24 cellular contexts compared by ENCODE assay signal in the genomic region with DNA sequence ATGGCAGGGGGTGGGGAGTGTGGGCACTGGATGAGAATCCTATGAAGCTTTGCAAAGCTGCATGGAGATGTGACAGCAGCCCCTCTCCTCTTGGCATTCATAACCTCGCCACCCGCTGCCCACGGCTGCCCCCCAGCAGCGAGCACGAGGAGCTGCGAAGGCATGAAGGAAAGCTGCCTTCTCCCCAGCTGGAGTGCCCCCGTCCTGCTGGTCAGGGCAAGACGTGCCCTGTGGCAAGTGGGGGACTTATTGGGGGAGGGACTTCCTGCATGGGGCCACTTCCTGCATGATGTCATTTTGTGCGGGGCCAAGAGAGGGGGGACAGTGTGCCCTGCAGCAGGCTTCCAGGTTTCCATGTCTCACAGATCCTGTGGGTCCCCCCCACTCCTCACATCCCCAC.
DNase-seq lines count a peak whose midpoint lies in the region; ATAC-seq and TF ChIP-seq lines count a peak whose summit lies in the region.
"Had no signal": no experiment of that assay in that cellular context is flagged by ENCODE, and none has a peak within 500 bp of the region (broad histone marks: within the 10 kb centered on the region; RNA-seq: fewer than 3 reads in every experiment).

No MANE protein-coding gene starts in this region.

- H3K36me3 Mint-ChIP-seq in GM23338 (ENCODE audit: low read depth) (no peaks in the 10 kb centered on the region; the same call in 2 of the 3 replicates), T-helper 17 cell (ENCODE audit: low read depth) (no peaks in the 10 kb centered on the region)
- H3K36me3 Mint-ChIP-seq: activated naive CD8-positive, alpha-beta T cell treated with anti-CD3 and anti-CD28 coated beads, Interleukin-2, amount 10 ng/mL, durations not matched to agents 7 days and 5 days; natural killer cell had no signal

- DNase-seq in GM23338 (ENCODE audit: low spot score) (no peak), RPMI7951 (ENCODE audit: low read depth) (peak; percentile 51), left kidney (ENCODE audit: low read depth, low spot score) (peak; percentile 43), sigmoid colon (peak; percentile 24), T-helper 17 cell (no peak), NCI-H748 treated with DMSO at 0.1 percent for 48 hours (lab: John Stamatoyannopoulos, UW) (no peak)
- DNase-seq: activated CD4-positive, alpha-beta T cell treated with anti-CD3 and anti-CD28 coated beads, Interleukin-2, amount 10 ng/mL, durations not matched to agents 7 days and 5 days; activated naive CD8-positive, alpha-beta T cell treated with anti-CD3 and anti-CD28 coated beads, Interleukin-2, amount 10 ng/mL, durations not matched to agents 7 days and 5 days; CD4-positive, alpha-beta T cell; DMS 273 treated with DMSO at 0.1 percent for 48 hours; effector memory CD8-positive, alpha-beta T cell; gastrocnemius medialis; GDM1; mammary epithelial cell; natural killer cell; NCI-H2107; NCI-H446 treated with DMSO at 0.1 percent for 48 hours; NK-92 treated with Interleukin-12 subunit alpha and Interleukin-12 subunit beta, amount 100 ng/mL, for 24 hours; SIG-M5 had no signal

- no peaks in the 10 kb centered on the region for H3K27me3 ChIP-seq in GM23338 (ENCODE audit: insufficient read depth)
- H3K27me3 ChIP-seq in sigmoid colon, result no peaks in the 10 kb centered on the region
- H3K27me3 ChIP-seq: esophagus muscularis mucosa had no signal

- H3K4me1 ChIP-seq in GM23338 (ENCODE audit: insufficient read depth) (no peaks in the 10 kb centered on the region; the same call in 1 of the 2 replicates), sigmoid colon (peaks cover 0 to 31% (median 30%) of the 10 kb centered on the region in 4 donors)
- H3K4me1 ChIP-seq: parathyroid adenoma had no signal

- H3K9me3 ChIP-seq in sigmoid colon (no peaks in the 10 kb centered on the region), T-helper 17 cell (ENCODE audit: control insufficient read depth, low read length, poor library complexity, severe bottlenecking) (no peaks in the 10 kb centered on the region)
- H3K9me3 ChIP-seq: esophagus muscularis mucosa, gastrocnemius medialis had no signal

- TF ChIP-seq CTCF in GM23338 (conservative IDR thresholded peaks at IDR 0.05; ENCODE audit: low read depth in 2 of 2), result 0 out of 4 replicates have a peak, but pooled peaks of 1 of the 2 experiments have one; percentile 7
- TF ChIP-seq CTCF in sigmoid colon (IDR thresholded peaks at IDR 0.05), result no peak

- H3K27ac Mint-ChIP-seq in GM23338, result no peak overlapping the region
- H3K27ac Mint-ChIP-seq in T-helper 17 cell, result no peak overlapping the region
- H3K27ac Mint-ChIP-seq: activated CD4-positive, alpha-beta T cell treated with anti-CD3 and anti-CD28 coated beads, Interleukin-2, amount 10 ng/mL, durations not matched to agents 7 days and 5 days; activated naive CD8-positive, alpha-beta T cell treated with anti-CD3 and anti-CD28 coated beads, Interleukin-2, amount 10 ng/mL, durations not matched to agents 7 days and 5 days; CD4-positive, alpha-beta T cell; effector memory CD8-positive, alpha-beta T cell; natural killer cell; T-helper 1 cell treated with Interleukin-12 subunit alpha and Interleukin-12 subunit beta and Interleukin-4 antibody, amounts not matched to agents 30 μg/mL and 1 μg/mL, for 36 hours had no signal

- H3K36me3 ChIP-seq in GM23338 (ENCODE audit: insufficient read depth), result no peaks in the 10 kb centered on the region
- no peaks in the 10 kb centered on the region for H3K36me3 ChIP-seq in sigmoid colon
- H3K36me3 ChIP-seq: esophagus muscularis mucosa, gastrocnemius medialis had no signal

- peaks cover 25% of the 10 kb centered on the region for H3K4me1 Mint-ChIP-seq in GM23338
- H3K4me1 Mint-ChIP-seq in T-helper 17 cell, result no peaks in the 10 kb centered on the region
- H3K4me1 Mint-ChIP-seq: activated CD4-positive, alpha-beta T cell treated with anti-CD3 and anti-CD28 coated beads, Interleukin-2, amount 10 ng/mL, durations not matched to agents 7 days and 5 days had no signal

- 71 to 76% methylated on average over 9 of the region's 9 CpGs for WGBS in sigmoid colon, 2 donors

- H3K27me3 Mint-ChIP-seq in GM23338 (ENCODE audit: insufficient read depth, low read depth, poor library complexity) (peaks cover 7% of the 10 kb centered on the region), T-helper 17 cell (peaks cover 37% of the 10 kb centered on the region)

- no peak overlapping the region for H3K4me2 ChIP-seq in GM23338

- no peak for TF ChIP-seq POLR2A in sigmoid colon (IDR thresholded peaks at IDR 0.05)

- H3K9me3 Mint-ChIP-seq in GM23338, result no peaks in the 10 kb centered on the region
- H3K9me3 Mint-ChIP-seq: activated CD4-positive, alpha-beta T cell treated with anti-CD3 and anti-CD28 coated beads, Interleukin-2, amount 10 ng/mL, durations not matched to agents 7 days and 5 days; activated naive CD8-positive, alpha-beta T cell treated with anti-CD3 and anti-CD28 coated beads, Interleukin-2, amount 10 ng/mL, durations not matched to agents 7 days and 5 days; CD4-positive, alpha-beta T cell; effector memory CD8-positive, alpha-beta T cell; natural killer cell; T-helper 1 cell treated with Interleukin-12 subunit alpha and Interleukin-12 subunit beta and Interleukin-4 antibody, amounts not matched to agents 30 μg/mL and 1 μg/mL, for 36 hours had no signal

- no peak; the same call in 2 of the 3 replicates for ATAC-seq in GM23338
- no peak for ATAC-seq in T-helper 17 cell
- ATAC-seq in GM21825 (IDR thresholded peaks at IDR 0.05; ENCODE audit: unreplicated experiment), result no peak
- ATAC-seq in GM18907 (IDR thresholded peaks at IDR 0.05; ENCODE audit: unreplicated experiment), result no peak
- ATAC-seq: effector memory CD8-positive, alpha-beta T cell; gastrocnemius medialis; natural killer cell had no signal

- H4K20me1 ChIP-seq in GM23338 (replicated peaks; ENCODE audit: insufficient read depth), result no peaks in the 10 kb centered on the region

- H2AFZ ChIP-seq in GM23338, result peak overlapping the region; percentile 11; the same call in 1 of the 2 replicates
- H2AFZ ChIP-seq: parathyroid adenoma had no signal

- no peaks in the 10 kb centered on the region for H3F3A ChIP-seq in GM23338 (replicated peaks; ENCODE audit: low read depth)

- H3K4me3 ChIP-seq in GM23338, result no peak overlapping the region
- H3K4me3 ChIP-seq in sigmoid colon, result no peak overlapping the region
- H3K4me3 ChIP-seq: esophagus muscularis mucosa, gastrocnemius medialis had no signal

- H3K4me3 Mint-ChIP-seq in GM23338 (no peak overlapping the region), T-helper 17 cell (no peak overlapping the region)
- H3K4me3 Mint-ChIP-seq: activated CD4-positive, alpha-beta T cell treated with anti-CD3 and anti-CD28 coated beads, Interleukin-2, amount 10 ng/mL, durations not matched to agents 7 days and 5 days; activated naive CD8-positive, alpha-beta T cell treated with anti-CD3 and anti-CD28 coated beads, Interleukin-2, amount 10 ng/mL, durations not matched to agents 7 days and 5 days; CD4-positive, alpha-beta T cell; effector memory CD8-positive, alpha-beta T cell; natural killer cell; T-helper 1 cell treated with Interleukin-12 subunit alpha and Interleukin-12 subunit beta and Interleukin-4 antibody, amounts not matched to agents 30 μg/mL and 1 μg/mL, for 36 hours had no signal

- no peaks in the 10 kb centered on the region for H3K79me2 ChIP-seq in GM23338 (replicated peaks; ENCODE audit: insufficient read depth)
- H3K79me2 ChIP-seq: parathyroid adenoma had no signal

- peaks cover 4% of the 10 kb centered on the region; the same call in 1 of the 2 replicates for H3K9me2 ChIP-seq in GM23338 (ENCODE audit: insufficient read depth)

- intact Hi-C loops in sigmoid colon (cut with DNase I), result loop anchor here (5.0 kb wide), 1 partner anchor 89 kb away; no protein-coding TSS in a partner anchor

- H3K27ac ChIP-seq in GM23338 (ENCODE audit: low read depth) (no peak overlapping the region), sigmoid colon (no peak overlapping the region)
- H3K27ac ChIP-seq: esophagus muscularis mucosa, gastrocnemius medialis, parathyroid adenoma had no signal

- no peak for TF ChIP-seq EP300 in sigmoid colon (IDR thresholded peaks at IDR 0.05)

TF ChIP-seq in GM23338, 12 proteins besides CTCF, POLR2A, EP300 and RAD21 (continues in another document):
- TF ChIP-seq EZH2 (IDR thresholded peaks at IDR 0.05; ENCODE audit: low read depth, unreplicated experiment) (no peak), STAT1 (IDR thresholded peaks at IDR 0.05; ENCODE audit: unreplicated experiment) (no peak), NANOG (IDR thresholded peaks at IDR 0.05; ENCODE audit: borderline replicate concordance) (no peak), ZNF331 (CRISPR knock-in tag; IDR thresholded peaks at IDR 0.05; ENCODE audit: low read depth) (no peak)
- TF ChIP-seq, protein P1, sequence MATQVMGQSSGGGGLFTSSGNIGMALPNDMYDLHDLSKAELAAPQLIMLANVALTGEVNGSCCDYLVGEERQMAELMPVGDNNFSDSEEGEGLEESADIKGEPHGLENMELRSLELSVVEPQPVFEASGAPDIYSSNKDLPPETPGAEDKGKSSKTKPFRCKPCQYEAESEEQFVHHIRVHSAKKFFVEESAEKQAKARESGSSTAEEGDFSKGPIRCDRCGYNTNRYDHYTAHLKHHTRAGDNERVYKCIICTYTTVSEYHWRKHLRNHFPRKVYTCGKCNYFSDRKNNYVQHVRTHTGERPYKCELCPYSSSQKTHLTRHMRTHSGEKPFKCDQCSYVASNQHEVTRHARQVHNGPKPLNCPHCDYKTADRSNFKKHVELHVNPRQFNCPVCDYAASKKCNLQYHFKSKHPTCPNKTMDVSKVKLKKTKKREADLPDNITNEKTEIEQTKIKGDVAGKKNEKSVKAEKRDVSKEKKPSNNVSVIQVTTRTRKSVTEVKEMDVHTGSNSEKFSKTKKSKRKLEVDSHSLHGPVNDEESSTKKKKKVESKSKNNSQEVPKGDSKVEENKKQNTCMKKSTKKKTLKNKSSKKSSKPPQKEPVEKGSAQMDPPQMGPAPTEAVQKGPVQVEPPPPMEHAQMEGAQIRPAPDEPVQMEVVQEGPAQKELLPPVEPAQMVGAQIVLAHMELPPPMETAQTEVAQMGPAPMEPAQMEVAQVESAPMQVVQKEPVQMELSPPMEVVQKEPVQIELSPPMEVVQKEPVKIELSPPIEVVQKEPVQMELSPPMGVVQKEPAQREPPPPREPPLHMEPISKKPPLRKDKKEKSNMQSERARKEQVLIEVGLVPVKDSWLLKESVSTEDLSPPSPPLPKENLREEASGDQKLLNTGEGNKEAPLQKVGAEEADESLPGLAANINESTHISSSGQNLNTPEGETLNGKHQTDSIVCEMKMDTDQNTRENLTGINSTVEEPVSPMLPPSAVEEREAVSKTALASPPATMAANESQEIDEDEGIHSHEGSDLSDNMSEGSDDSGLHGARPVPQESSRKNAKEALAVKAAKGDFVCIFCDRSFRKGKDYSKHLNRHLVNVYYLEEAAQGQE (IDR thresholded peaks at IDR 0.05; ENCODE audit: unreplicated experiment), result no peak

Comparison
In these comparisons a context has a peak if more than half of its experiments do, and no peak if none do; other contexts are left out.
1. DNase-seq: peak in RPMI7951 (single experiment), left kidney (single experiment) and sigmoid colon (single experiment); none in GM23338 (single experiment), T-helper 17 cell (0 of 3) and NCI-H748 treated with DMSO at 0.1 percent for 48 hours (single experiment).